1 cellular context compared by ENCODE assay signal in the genomic region with DNA sequence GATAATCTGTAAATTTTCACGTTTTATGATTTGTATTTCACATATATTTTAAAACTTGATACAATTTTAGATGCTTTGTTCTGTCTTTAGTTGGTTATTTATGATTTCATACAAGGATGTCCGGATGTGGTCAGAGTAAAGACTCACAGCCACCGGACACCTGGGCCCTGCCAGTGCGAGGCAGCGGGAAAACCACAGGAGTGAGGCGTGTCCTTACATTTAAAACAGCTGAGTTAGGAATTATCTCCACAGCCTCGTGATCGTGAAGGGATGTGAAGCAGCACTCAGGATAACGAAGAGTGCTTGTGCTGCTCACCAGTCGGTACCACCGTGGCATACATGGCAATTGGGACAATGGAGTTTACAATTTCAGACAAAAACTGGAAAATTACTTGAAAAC.
TF ChIP-seq lines count a peak whose summit lies in the region.

No MANE protein-coding gene starts in this region.

TF ChIP-seq in H1, 55 proteins besides CTCF, POLR2A, EP300 and RAD21:
- TF ChIP-seq RBBP5 (IDR thresholded peaks at IDR 0.05; ENCODE audit: borderline replicate concordance, low read depth, low read length) (no peak), GABPA (IDR thresholded peaks at IDR 0.05; ENCODE audit: borderline replicate concordance, insufficient read depth, low read length) (no peak), HDAC6 (IDR thresholded peaks at IDR 0.05; ENCODE audit: low read depth, low read length) (no peak), TAF7 (optimal IDR thresholded peaks at IDR 0.05; ENCODE audit: borderline replicate concordance, low read depth, low read length) (no peak), SP4 (IDR thresholded peaks at IDR 0.05; ENCODE audit: low read length) (no peak), SUZ12 (IDR thresholded peaks at IDR 0.05; ENCODE audit: low read length) (no peak), CREB1 (IDR thresholded peaks at IDR 0.05) (no peak), PHF8 (conservative IDR thresholded peaks at IDR 0.05; ENCODE audit: low read depth, low read length) (no peak), CTBP2 (IDR thresholded peaks at IDR 0.05; ENCODE audit: borderline replicate concordance, insufficient read depth, insufficient read length, low read length) (no peak), TAF1 (IDR thresholded peaks at IDR 0.05; ENCODE audit: low read depth, low read length) (no peak), TCF12 (IDR thresholded peaks at IDR 0.05; ENCODE audit: low read depth, low read length) (no peak), SIRT6 (IDR thresholded peaks at IDR 0.05; ENCODE audit: low read length) (no peak), SIN3A (conservative IDR thresholded peaks at IDR 0.05 in 1 of 2, IDR thresholded peaks at IDR 0.05 in 1 of 2; ENCODE audit: low read depth in 1 of 2, low read length in 2 of 2) (no peak), KDM5A (IDR thresholded peaks at IDR 0.05; ENCODE audit: low read length) (no peak), TBP (IDR thresholded peaks at IDR 0.05; ENCODE audit: low read depth, low read length) (no peak), POU5F1 (IDR thresholded peaks at IDR 0.05; ENCODE audit: low read depth, low read length) (no peak), POLR2AphosphoS5 (IDR thresholded peaks at IDR 0.05; ENCODE audit: low read depth, low read length) (no peak)
- TF ChIP-seq, protein P1, sequence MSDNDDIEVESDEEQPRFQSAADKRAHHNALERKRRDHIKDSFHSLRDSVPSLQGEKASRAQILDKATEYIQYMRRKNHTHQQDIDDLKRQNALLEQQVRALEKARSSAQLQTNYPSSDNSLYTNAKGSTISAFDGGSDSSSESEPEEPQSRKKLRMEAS (IDR thresholded peaks at IDR 0.05), result no peak
